In genomic region chr22:21914033-21914642, GRCh38 we compare ENCODE assay signal across 1 cellular context.
TF ChIP-seq lines count a peak whose summit lies in the region.

No MANE protein-coding gene starts in this region.

TF ChIP-seq in K562, 482 proteins besides CTCF, POLR2A, EP300 and RAD21 (continued from another document):
- TF ChIP-seq LARP7 (IDR thresholded peaks at IDR 0.05): peak; percentile 49; the same call in 1 of the 2 replicates
- TF ChIP-seq, protein P1, sequence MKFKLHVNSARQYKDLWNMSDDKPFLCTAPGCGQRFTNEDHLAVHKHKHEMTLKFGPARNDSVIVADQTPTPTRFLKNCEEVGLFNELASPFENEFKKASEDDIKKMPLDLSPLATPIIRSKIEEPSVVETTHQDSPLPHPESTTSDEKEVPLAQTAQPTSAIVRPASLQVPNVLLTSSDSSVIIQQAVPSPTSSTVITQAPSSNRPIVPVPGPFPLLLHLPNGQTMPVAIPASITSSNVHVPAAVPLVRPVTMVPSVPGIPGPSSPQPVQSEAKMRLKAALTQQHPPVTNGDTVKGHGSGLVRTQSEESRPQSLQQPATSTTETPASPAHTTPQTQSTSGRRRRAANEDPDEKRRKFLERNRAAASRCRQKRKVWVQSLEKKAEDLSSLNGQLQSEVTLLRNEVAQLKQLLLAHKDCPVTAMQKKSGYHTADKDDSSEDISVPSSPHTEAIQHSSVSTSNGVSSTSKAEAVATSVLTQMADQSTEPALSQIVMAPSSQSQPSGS (CRISPR knock-in tag; IDR thresholded peaks at IDR 0.05): 0 out of 2 replicates have a peak, but pooled peaks have one; percentile 15
- TF ChIP-seq ZBTB2 (IDR thresholded peaks at IDR 0.05): 0 out of 2 replicates have a peak, but pooled peaks have one; percentile 27
- peak; percentile 49; the same call in 1 of the 2 replicates for TF ChIP-seq BCOR (IDR thresholded peaks at IDR 0.05)
- 0 out of 2 replicates have a peak, but pooled peaks have one; percentile 79 for TF ChIP-seq ZNF133 (CRISPR knock-in tag; IDR thresholded peaks at IDR 0.05)
- TF ChIP-seq ZBTB1 (CRISPR knock-in tag; IDR thresholded peaks at IDR 0.05; ENCODE audit: borderline replicate concordance, low read depth): peak; percentile 34; the same call in 1 of the 2 replicates
- peak; percentile 94 for TF ChIP-seq ZNF121 (CRISPR knock-in tag; conservative IDR thresholded peaks at IDR 0.05)
- TF ChIP-seq THRB (CRISPR knock-in tag; conservative IDR thresholded peaks at IDR 0.05): 0 out of 2 replicates have a peak, but pooled peaks have one; percentile 61
- 0 out of 2 replicates have a peak, but pooled peaks have one; percentile 18 for TF ChIP-seq ZC3H4 (CRISPR knock-in tag; IDR thresholded peaks at IDR 0.05; ENCODE audit: borderline replicate concordance)
- TF ChIP-seq TAL1 (IDR thresholded peaks at IDR 0.05): peak; percentile 4; the same call in 1 of the 2 replicates
- TF ChIP-seq TSC22D4 (tag; IDR thresholded peaks at IDR 0.05): 0 out of 2 replicates have a peak, but pooled peaks have one; percentile 7
- peak; percentile 57 for TF ChIP-seq SMARCA5 (IDR thresholded peaks at IDR 0.05)
- TF ChIP-seq SMC3 (conservative IDR thresholded peaks at IDR 0.05; ENCODE audit: insufficient read depth, low read depth, low read length): 0 out of 2 replicates have a peak, but pooled peaks have one; percentile 11
- peak; percentile 27; the same call in 1 of the 2 replicates for TF ChIP-seq ZFX (CRISPR knock-in tag; IDR thresholded peaks at IDR 0.05)
- 0 out of 2 replicates have a peak, but pooled peaks have one; percentile 79 for TF ChIP-seq MED1 (CRISPR knock-in tag; IDR thresholded peaks at IDR 0.05; ENCODE audit: borderline replicate concordance)
- 0 out of 2 replicates have a peak, but pooled peaks have one; percentile 37 for TF ChIP-seq USF2 (CRISPR knock-in tag; IDR thresholded peaks at IDR 0.05)
- TF ChIP-seq PPARD (CRISPR knock-in tag; IDR thresholded peaks at IDR 0.05): 0 out of 2 replicates have a peak, but pooled peaks have one; percentile 25
- 0 out of 4 replicates have a peak, but pooled peaks of 1 of the 2 experiments have one; percentile 24 for TF ChIP-seq MLX (CRISPR knock-in tag; conservative IDR thresholded peaks at IDR 0.05)
- 0 out of 2 replicates have a peak, but pooled peaks have one; percentile 26 for TF ChIP-seq E2F3 (CRISPR knock-in tag; IDR thresholded peaks at IDR 0.05)
- TF ChIP-seq HBP1 (CRISPR knock-in tag; IDR thresholded peaks at IDR 0.05): peak; percentile 58; the same call in 1 of the 2 replicates
- 0 out of 2 replicates have a peak, but pooled peaks have one; percentile 7 for TF ChIP-seq FOXP1 (CRISPR knock-in tag; IDR thresholded peaks at IDR 0.05)
- TF ChIP-seq, protein P2, sequence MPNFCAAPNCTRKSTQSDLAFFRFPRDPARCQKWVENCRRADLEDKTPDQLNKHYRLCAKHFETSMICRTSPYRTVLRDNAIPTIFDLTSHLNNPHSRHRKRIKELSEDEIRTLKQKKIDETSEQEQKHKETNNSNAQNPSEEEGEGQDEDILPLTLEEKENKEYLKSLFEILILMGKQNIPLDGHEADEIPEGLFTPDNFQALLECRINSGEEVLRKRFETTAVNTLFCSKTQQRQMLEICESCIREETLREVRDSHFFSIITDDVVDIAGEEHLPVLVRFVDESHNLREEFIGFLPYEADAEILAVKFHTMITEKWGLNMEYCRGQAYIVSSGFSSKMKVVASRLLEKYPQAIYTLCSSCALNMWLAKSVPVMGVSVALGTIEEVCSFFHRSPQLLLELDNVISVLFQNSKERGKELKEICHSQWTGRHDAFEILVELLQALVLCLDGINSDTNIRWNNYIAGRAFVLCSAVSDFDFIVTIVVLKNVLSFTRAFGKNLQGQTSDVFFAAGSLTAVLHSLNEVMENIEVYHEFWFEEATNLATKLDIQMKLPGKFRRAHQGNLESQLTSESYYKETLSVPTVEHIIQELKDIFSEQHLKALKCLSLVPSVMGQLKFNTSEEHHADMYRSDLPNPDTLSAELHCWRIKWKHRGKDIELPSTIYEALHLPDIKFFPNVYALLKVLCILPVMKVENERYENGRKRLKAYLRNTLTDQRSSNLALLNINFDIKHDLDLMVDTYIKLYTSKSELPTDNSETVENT (CRISPR knock-in tag; IDR thresholded peaks at IDR 0.05): peak; percentile 82; the same call in 1 of the 2 replicates
- TF ChIP-seq, protein P3, sequence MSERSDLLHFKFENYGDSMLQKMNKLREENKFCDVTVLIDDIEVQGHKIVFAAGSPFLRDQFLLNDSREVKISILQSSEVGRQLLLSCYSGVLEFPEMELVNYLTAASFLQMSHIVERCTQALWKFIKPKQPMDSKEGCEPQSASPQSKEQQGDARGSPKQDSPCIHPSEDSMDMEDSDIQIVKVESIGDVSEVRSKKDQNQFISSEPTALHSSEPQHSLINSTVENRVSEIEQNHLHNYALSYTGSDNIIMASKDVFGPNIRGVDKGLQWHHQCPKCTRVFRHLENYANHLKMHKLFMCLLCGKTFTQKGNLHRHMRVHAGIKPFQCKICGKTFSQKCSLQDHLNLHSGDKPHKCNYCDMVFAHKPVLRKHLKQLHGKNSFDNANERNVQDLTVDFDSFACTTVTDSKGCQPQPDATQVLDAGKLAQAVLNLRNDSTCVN (CRISPR knock-in tag; IDR thresholded peaks at IDR 0.05): peak; percentile 95
- TF ChIP-seq, protein P4, sequence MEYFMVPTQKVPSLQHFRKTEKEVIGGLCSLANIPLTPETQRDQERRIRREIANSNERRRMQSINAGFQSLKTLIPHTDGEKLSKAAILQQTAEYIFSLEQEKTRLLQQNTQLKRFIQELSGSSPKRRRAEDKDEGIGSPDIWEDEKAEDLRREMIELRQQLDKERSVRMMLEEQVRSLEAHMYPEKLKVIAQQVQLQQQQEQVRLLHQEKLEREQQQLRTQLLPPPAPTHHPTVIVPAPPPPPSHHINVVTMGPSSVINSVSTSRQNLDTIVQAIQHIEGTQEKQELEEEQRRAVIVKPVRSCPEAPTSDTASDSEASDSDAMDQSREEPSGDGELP (CRISPR knock-in tag; IDR thresholded peaks at IDR 0.05; ENCODE audit: borderline replicate concordance): peak; percentile 12; the same call in 1 of the 2 replicates
- TF ChIP-seq ARHGAP35 (IDR thresholded peaks at IDR 0.05; ENCODE audit: partially characterized antibody): peak; percentile 35
- 0 out of 2 replicates have a peak, but pooled peaks have one; percentile 46 for TF ChIP-seq ZNF707 (CRISPR knock-in tag; conservative IDR thresholded peaks at IDR 0.05)
- 0 out of 4 replicates have a peak, but pooled peaks of 1 of the 2 experiments have one; percentile 17 for TF ChIP-seq SRF (CRISPR knock-in tag; IDR thresholded peaks at IDR 0.05)
- peak; percentile 34; the same call in 1 of the 2 replicates for TF ChIP-seq STAG1 (CRISPR knock-in tag; IDR thresholded peaks at IDR 0.05; ENCODE audit: borderline replicate concordance)
